Comparison of ENCODE assay signal across 9 cellular contexts in the genomic region with DNA sequence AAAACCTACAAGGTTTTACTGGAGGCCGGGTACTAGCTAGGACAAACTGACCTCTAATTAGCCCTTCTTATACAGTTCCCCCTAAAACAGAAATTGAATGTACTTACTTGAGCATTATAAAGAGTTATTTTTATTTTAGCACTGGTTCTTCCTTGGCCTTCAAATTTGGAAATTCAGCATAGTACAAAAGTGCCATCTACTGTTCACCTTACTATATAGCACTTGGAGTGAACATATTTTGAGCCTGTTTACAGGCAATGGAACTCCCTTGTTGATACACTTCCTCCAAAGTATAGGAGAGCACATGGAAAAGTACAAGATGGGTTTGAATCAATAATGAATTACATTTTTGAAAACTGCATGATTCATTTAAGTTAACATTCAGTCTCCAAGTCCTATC. TPM values are rescaled to one million over a fixed set of nuclear protein-coding genes. Genes with fewer than 3 reads are reported as not detected.
A peak's percentile ranks its signal among the peaks of the same experiment; 100 is the strongest.
DNase-seq lines count a peak whose midpoint lies in the region; ATAC-seq and TF ChIP-seq lines count a peak whose summit lies in the region.
"Had no signal": no experiment of that assay in that cellular context is flagged by ENCODE, and none has a peak within 500 bp of the region (broad histone marks: within the 10 kb centered on the region; RNA-seq: fewer than 3 reads in every experiment).

No MANE protein-coding gene starts in this region.

- 18 to 32% methylated on average over 1 of the region's 1 CpG for WGBS in body of pancreas, 2 donors
- WGBS in liver, result 37% methylated on average over 1 of the region's 1 CpG

- H3K79me2 ChIP-seq in HCT116 (ENCODE audit: insufficient read depth, low read length), result no peaks in the 10 kb centered on the region; the same call in 1 of the 2 replicates

- H4K20me1 ChIP-seq in HCT116 (ENCODE audit: insufficient read depth), result no peaks in the 10 kb centered on the region

- CTCF ChIA-PET in HCT116 (lab: Charles Lee), result no interaction called here

- TF ChIP-seq RAD21 in HCT116 (IDR thresholded peaks at IDR 0.05; ENCODE audit: low read depth) (peak; percentile 91), liver (IDR thresholded peaks at IDR 0.05) (peak; percentile 95 to 98)

- H2AFZ ChIP-seq in HCT116 (ENCODE audit: low read depth, low read length, poor library complexity, severe bottlenecking), result no peak overlapping the region

- ATAC-seq in HCT116, result no peak; the same call in 1 of the 2 replicates
- ATAC-seq in body of pancreas, result peak; percentile 30
- no peak for ATAC-seq in GM18907 (IDR thresholded peaks at IDR 0.05; ENCODE audit: unreplicated experiment)

- no TSS peak for BruUV-seq in HCT116 (replicated peaks; lab: Mats Ljungman, UMichigan)

- H3K4me1 ChIP-seq in HCT116 (ENCODE audit: control insufficient read depth in 1 of 2, insufficient read depth in 2 of 2, low read length in 2 of 2) (peaks cover 0 to 8% of the 10 kb centered on the region in 2 experiments; a peak in 2 of 4 replicates), body of pancreas (peaks cover 9% of the 10 kb centered on the region), liver (ENCODE audit: control insufficient read depth in 4 of 4, insufficient read depth in 4 of 4, low read length in 3 of 4) (peaks cover 2 to 12% (median 9%) of the 10 kb centered on the region in 4 donors)

- no peak overlapping the region for H3K9ac ChIP-seq in HCT116 (ENCODE audit: low read length)
- no peak overlapping the region for H3K9ac ChIP-seq in liver (ENCODE audit: low read depth in 1 of 2, low read length in 2 of 2)
- H3K9ac ChIP-seq: BLaER1 treated with 17β-estradiol and CSF1 and Interleukin-3, amounts not matched to agents 10 nM and 100 nM had no signal

- no peak overlapping the region for H3K4me3 ChIP-seq in HCT116 (replicated peaks in 1 of 2; ENCODE audit: low read depth in 1 of 2, low read length in 2 of 2)
- no peak overlapping the region for H3K4me3 ChIP-seq in body of pancreas
- H3K4me3 ChIP-seq in liver (ENCODE audit: low read depth in 1 of 3, low read length in 3 of 3), result no peak overlapping the region
- H3K4me3 ChIP-seq: BLaER1 treated with 17β-estradiol and CSF1 and Interleukin-3, amounts not matched to agents 10 nM and 100 nM had no signal

- no peaks in the 10 kb centered on the region for H3K27me3 ChIP-seq in HCT116 (ENCODE audit: insufficient read depth, low read length)
- no peaks in the 10 kb centered on the region for H3K27me3 ChIP-seq in body of pancreas
- no peaks in the 10 kb centered on the region for H3K27me3 ChIP-seq in liver (ENCODE audit: control insufficient read depth in 4 of 4, insufficient read depth in 4 of 4, low read length in 3 of 4)
- H3K27me3 ChIP-seq: BLaER1 treated with 17β-estradiol and CSF1 and Interleukin-3, amounts not matched to agents 10 nM and 100 nM had no signal

- H3K9me2 ChIP-seq in HCT116 (ENCODE audit: insufficient read depth), result no peaks in the 10 kb centered on the region

- H3K4me2 ChIP-seq in HCT116 (ENCODE audit: low read length), result no peak overlapping the region

- POLR2A ChIA-PET in HCT116 (lab: Charles Lee), result no interaction called here

- TF ChIP-seq POLR2A in HCT116 (IDR thresholded peaks at IDR 0.05; ENCODE audit: borderline replicate concordance, extremely low read depth, insufficient read depth, insufficient read length), result no peak
- TF ChIP-seq POLR2A in body of pancreas (IDR thresholded peaks at IDR 0.05), result no peak

- intact Hi-C loops in HCT116 (cut with micrococcal nuclease), result loop anchor here (1.0 to 5.0 kb wide), 4 partner anchors 59 to 1417 kb away; a partner anchor contains a TSS
- intact Hi-C loops in body of pancreas (cut with DNase I), result loop anchor here (10.0 kb wide), 1 partner anchor 505 kb away; no protein-coding TSS in a partner anchor

- peak; percentile 67 to 79 (median 70) for TF ChIP-seq CTCF in HCT116 (IDR thresholded peaks at IDR 0.05 in 2 of 3, conservative IDR thresholded peaks at IDR 0.05 in 1 of 3; ENCODE audit: borderline replicate concordance in 1 of 3, insufficient read depth in 1 of 3, low read depth in 2 of 3, low read length in 2 of 3)
- TF ChIP-seq CTCF in body of pancreas (IDR thresholded peaks at IDR 0.05), result peak; percentile 51 to 85 (median 73)
- peak; percentile 80 for TF ChIP-seq CTCF in liver (IDR thresholded peaks at IDR 0.05; ENCODE audit: low read depth, low read length, missing input control)

- DNase-seq in NCI-H2081 (lab: John Stamatoyannopoulos, UW) (peak; percentile 31 to 36), NCI-H2081 treated with DMSO at 0.1 percent for 48 hours (lab: John Stamatoyannopoulos, UW) (no peak), HCT116 (ENCODE audit: low read depth, low spot score) (no peak), NCI-H2171 treated with DMSO at 0.1 percent for 48 hours (lab: John Stamatoyannopoulos, UW) (peak; percentile 52), body of pancreas (no peak)
- DNase-seq in activated T-cell treated with anti-CD3 and anti-CD28 coated beads, Interleukin-2, amount 50 U/mL, for 1 hour, result no peak

- H3K36me3 ChIP-seq in HCT116 (ENCODE audit: control insufficient read depth in 1 of 2, insufficient read depth in 2 of 2, low read length in 2 of 2) (no peaks in the 10 kb centered on the region), body of pancreas (replicated peaks in 1 of 2; ENCODE audit: insufficient read depth in 1 of 2, low read depth in 2 of 2) (no peaks in the 10 kb centered on the region), liver (ENCODE audit: control insufficient read depth in 4 of 4, insufficient read depth in 3 of 4, low read depth in 1 of 4, low read length in 3 of 4) (no peaks in the 10 kb centered on the region)
- H3K36me3 ChIP-seq: BLaER1 treated with 17β-estradiol and CSF1 and Interleukin-3, amounts not matched to agents 10 nM and 100 nM had no signal

- H3K27ac ChIP-seq in HCT116 (ENCODE audit: low read depth, low read length) (no peak overlapping the region), body of pancreas (no peak overlapping the region), liver (ENCODE audit: low read depth in 1 of 2, low read length in 2 of 2) (no peak overlapping the region)
- H3K27ac ChIP-seq: BLaER1 treated with 17β-estradiol and CSF1 and Interleukin-3, amounts not matched to agents 10 nM and 100 nM had no signal

- RAD21 ChIA-PET in HCT116 (lab: Charles Lee; ENCODE audit: low non-redundant PET in 1 of 2, low total read pairs in 2 of 2, uncharacterized antibody in 2 of 2, unreplicated experiment in 2 of 2), result no interaction called here

- H3K9me3 ChIP-seq in HCT116 (ENCODE audit: control insufficient read depth in 1 of 2, insufficient read depth in 1 of 2, low read depth in 1 of 2, low read length in 2 of 2) (no peaks in the 10 kb centered on the region), body of pancreas (no peaks in the 10 kb centered on the region), liver (ENCODE audit: control insufficient read depth in 4 of 4, low read length in 3 of 4) (no peaks in the 10 kb centered on the region)

TF ChIP-seq in HCT116, 20 proteins besides CTCF, POLR2A, EP300 and RAD21 (continues in another document):
- no peak for TF ChIP-seq EZH2 (IDR thresholded peaks at IDR 0.05)
- TF ChIP-seq EZH2phosphoT487 (IDR thresholded peaks at IDR 0.05; ENCODE audit: borderline replicate concordance), result no peak
- no peak for TF ChIP-seq SP1 (IDR thresholded peaks at IDR 0.05; ENCODE audit: low read depth)
- TF ChIP-seq, protein P1, sequence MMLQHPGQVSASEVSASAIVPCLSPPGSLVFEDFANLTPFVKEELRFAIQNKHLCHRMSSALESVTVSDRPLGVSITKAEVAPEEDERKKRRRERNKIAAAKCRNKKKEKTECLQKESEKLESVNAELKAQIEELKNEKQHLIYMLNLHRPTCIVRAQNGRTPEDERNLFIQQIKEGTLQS (IDR thresholded peaks at IDR 0.05), result no peak
- TF ChIP-seq SIN3A (IDR thresholded peaks at IDR 0.05; ENCODE audit: low read depth), result no peak
- no peak for TF ChIP-seq CEBPB (IDR thresholded peaks at IDR 0.05; ENCODE audit: low read depth)
- no peak for TF ChIP-seq CBX3 (IDR thresholded peaks at IDR 0.05; ENCODE audit: low read depth)

TF ChIP-seq in liver, 16 proteins besides CTCF, POLR2A, EP300 and RAD21:
- TF ChIP-seq NR2F2 (IDR thresholded peaks at IDR 0.05) (no peak), EGR1 (IDR thresholded peaks at IDR 0.05; ENCODE audit: low read depth in 2 of 2) (no peak), RXRA (IDR thresholded peaks at IDR 0.05) (no peak), HNF4G (IDR thresholded peaks at IDR 0.05) (no peak), YY1 (IDR thresholded peaks at IDR 0.05) (no peak), GABPA (IDR thresholded peaks at IDR 0.05 in 1 of 2, conservative IDR thresholded peaks at IDR 0.05 in 1 of 2) (no peak), FOXA2 (IDR thresholded peaks at IDR 0.05) (no peak), SP1 (IDR thresholded peaks at IDR 0.05) (no peak), HNF4A (conservative IDR thresholded peaks at IDR 0.05) (no peak), TAF1 (conservative IDR thresholded peaks at IDR 0.05) (no peak)
- TF ChIP-seq, protein P2, sequence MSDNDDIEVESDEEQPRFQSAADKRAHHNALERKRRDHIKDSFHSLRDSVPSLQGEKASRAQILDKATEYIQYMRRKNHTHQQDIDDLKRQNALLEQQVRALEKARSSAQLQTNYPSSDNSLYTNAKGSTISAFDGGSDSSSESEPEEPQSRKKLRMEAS (IDR thresholded peaks at IDR 0.05), result no peak
- TF ChIP-seq, protein P1 (IDR thresholded peaks at IDR 0.05), result no peak

RNA-seq across cellular contexts. Expression of a gene that starts 3.9 kb away (rescaled TPM):
- total RNA-seq in HCT116 (2021; ENCODE audit: unreplicated experiment), result 14.3 TPM
- 7.2 and 8.6 TPM in 2 replicates for polyA plus RNA-seq in HCT116 (2012)
- total RNA-seq in body of pancreas, result 10 to 100 TPM; 10.9 to 32.6 TPM
- 10 to 100 TPM in 1 of 2 donors, 1 to 10 TPM in 1; 10.0 to 28.2 TPM for total RNA-seq in liver
- polyA plus RNA-seq in liver, result 1 to 10 TPM; 5.0 to 5.2 TPM

RNA-seq across cellular contexts. Expression of a gene that starts 5.1 kb away (rescaled TPM):
- 2.8 TPM for total RNA-seq in HCT116 (2021; ENCODE audit: unreplicated experiment)
- polyA plus RNA-seq in HCT116 (2012), result 0.60 and 0.77 TPM in 2 replicates
- total RNA-seq in body of pancreas, result 10 to 100 TPM in 1 of 2 donors, 1 to 10 TPM in 1; 8.2 to 16.6 TPM
- total RNA-seq in liver, result 10 to 100 TPM in 1 of 2 donors, 1 to 10 TPM in 1; 8.6 to 17.1 TPM
- polyA plus RNA-seq in liver, result 1 to 10 TPM; 1.7 to 2.7 TPM

Comparison
In these comparisons a context has a peak if more than half of its experiments do, and no peak if none do; other contexts are left out.
1. DNase-seq: peak in NCI-H2081 (2 of 2) and NCI-H2171 treated with DMSO at 0.1 percent for 48 hours (single experiment); none in NCI-H2081 treated with DMSO at 0.1 percent for 48 hours (single experiment), HCT116 (single experiment), body of pancreas (0 of 4) and activated T-cell treated with anti-CD3 and anti-CD28 coated beads, Interleukin-2, amount 50 U/mL, for 1 hour (single experiment).
2. Peak in every context shown above with its lines, with median percentiles within 50 percentile points of each other: CTCF ChIP-seq.